1 cellular context compared by ENCODE assay signal in genomic region chr5:72508241-72509170, GRCh38.
TF ChIP-seq lines count a peak whose summit lies in the region.

No MANE protein-coding gene starts in this region.

TF ChIP-seq in GM12878, 131 proteins besides CTCF, POLR2A, EP300 and RAD21 (continued from another document):
- TF ChIP-seq CBX3 (IDR thresholded peaks at IDR 0.05; ENCODE audit: borderline replicate concordance, low read depth): no peak
- TF ChIP-seq STAT1 (conservative IDR thresholded peaks at IDR 0.05): no peak
- TF ChIP-seq IRF5 (IDR thresholded peaks at IDR 0.05; ENCODE audit: borderline replicate concordance): no peak
- peak; percentile 89 for TF ChIP-seq ZNF384 (IDR thresholded peaks at IDR 0.05; ENCODE audit: borderline replicate concordance, low read depth, low read length)
- TF ChIP-seq PML (IDR thresholded peaks at IDR 0.05; ENCODE audit: low read length): no peak
- TF ChIP-seq MTA3 (IDR thresholded peaks at IDR 0.05; ENCODE audit: borderline replicate concordance, low read length): no peak
- no peak for TF ChIP-seq TBL1XR1 (IDR thresholded peaks at IDR 0.05; ENCODE audit: low read depth, low read length)
- 0 out of 2 replicates have a peak, but pooled peaks have one; percentile 23 for TF ChIP-seq CREB1 (IDR thresholded peaks at IDR 0.05; ENCODE audit: low read depth)
- no peak for TF ChIP-seq MEF2B (IDR thresholded peaks at IDR 0.05; ENCODE audit: partially characterized antibody, poor library complexity, severe bottlenecking)
- no peak for TF ChIP-seq ZNF217 (IDR thresholded peaks at IDR 0.05)
- peak; percentile 75 for TF ChIP-seq RUNX3 (IDR thresholded peaks at IDR 0.05; ENCODE audit: low read length)
- TF ChIP-seq ZSCAN29 (IDR thresholded peaks at IDR 0.05): no peak
- TF ChIP-seq TCF12 (IDR thresholded peaks at IDR 0.05; ENCODE audit: low read depth, low read length): no peak
- no peak for TF ChIP-seq STAT3 (IDR thresholded peaks at IDR 0.05; ENCODE audit: low read depth, low read length)
- TF ChIP-seq ZBTB40 (IDR thresholded peaks at IDR 0.05; ENCODE audit: borderline replicate concordance): no peak; the same call in 1 of the 2 replicates
- TF ChIP-seq DPF2 (IDR thresholded peaks at IDR 0.05): peak; percentile 65
- no peak for TF ChIP-seq EZH2 (IDR thresholded peaks at IDR 0.05; ENCODE audit: borderline replicate concordance, control insufficient read depth, low read depth, low read length)
- TF ChIP-seq E2F4 (IDR thresholded peaks at IDR 0.05; ENCODE audit: low read depth, low read length): no peak
- no peak for TF ChIP-seq SMAD5 (IDR thresholded peaks at IDR 0.05; ENCODE audit: low read depth)
- TF ChIP-seq SMARCA5 (IDR thresholded peaks at IDR 0.05): peak; percentile 67; the same call in 1 of the 2 replicates
- TF ChIP-seq SKIL (IDR thresholded peaks at IDR 0.05; ENCODE audit: low read depth, poor library complexity, severe bottlenecking): no peak
- TF ChIP-seq ZNF622 (IDR thresholded peaks at IDR 0.05): no peak
- TF ChIP-seq KAT2A (conservative IDR thresholded peaks at IDR 0.05; ENCODE audit: control insufficient read depth, low read depth, low read length): no peak
- 0 out of 2 replicates have a peak, but pooled peaks have one; percentile 41 for TF ChIP-seq MXI1 (IDR thresholded peaks at IDR 0.05; ENCODE audit: low read depth, low read length)
- no peak for TF ChIP-seq ESRRA (IDR thresholded peaks at IDR 0.05; ENCODE audit: low read length)
- no peak for TF ChIP-seq ASH2L (IDR thresholded peaks at IDR 0.05; ENCODE audit: borderline replicate concordance, low read depth)
- TF ChIP-seq PBX3 (IDR thresholded peaks at IDR 0.05; ENCODE audit: insufficient replicate concordance, low read depth, low read length): no peak
- no peak for TF ChIP-seq JUND (IDR thresholded peaks at IDR 0.05; ENCODE audit: low read depth, low read length)
